ENCODE assay signal across 8 cellular contexts in the genomic region with DNA sequence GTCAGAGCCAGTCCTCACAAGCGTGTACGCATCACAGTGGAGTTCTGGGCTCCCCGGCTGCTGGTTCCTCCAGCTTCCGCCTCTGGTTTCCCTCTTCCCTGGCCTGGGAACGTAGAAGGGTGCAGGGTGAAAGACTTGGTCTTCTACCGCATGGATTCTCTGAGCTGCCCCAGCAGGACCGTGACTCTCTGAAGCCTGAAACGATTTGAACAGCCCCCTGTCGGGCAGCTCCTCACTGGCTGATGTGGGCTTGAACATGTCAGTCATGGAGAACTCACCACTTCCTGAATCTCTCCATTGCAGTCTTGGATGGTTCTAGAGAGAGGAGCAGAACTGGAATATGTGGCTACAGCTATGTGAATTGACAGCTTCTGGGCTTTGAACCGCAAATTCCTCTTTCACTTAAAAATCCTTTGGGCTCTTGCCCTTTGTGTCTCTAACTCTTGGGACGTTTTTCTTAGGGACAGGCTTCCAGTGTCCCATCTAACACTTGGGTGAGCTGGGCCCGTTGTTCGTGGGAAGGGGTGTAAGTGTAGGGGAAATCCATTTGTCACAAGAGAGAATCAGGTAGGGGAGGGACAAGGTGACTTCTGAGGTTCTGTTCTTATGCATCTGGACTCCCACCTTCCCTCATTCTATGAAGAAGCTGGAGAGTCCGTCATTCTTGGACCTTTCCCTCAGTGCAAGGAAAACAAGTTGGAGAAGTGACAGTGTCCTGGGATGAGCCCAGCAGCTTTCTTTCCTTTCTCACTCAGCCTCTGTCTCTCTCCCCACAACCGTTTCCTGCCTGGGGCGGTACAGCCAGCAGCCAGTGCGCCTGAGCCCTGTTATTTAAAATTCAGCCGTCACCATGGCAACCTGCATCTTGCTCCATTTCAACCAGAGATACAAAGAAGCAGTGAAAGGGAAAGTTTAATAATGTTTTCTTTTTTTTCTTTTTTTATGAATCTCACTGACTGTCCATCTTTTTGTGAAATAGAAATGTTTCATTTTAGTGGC.
DNase-seq lines count a peak whose midpoint lies in the region; ATAC-seq and TF ChIP-seq lines count a peak whose summit lies in the region.

No MANE protein-coding gene starts in this region.

- peak overlapping the region; percentile 81 for H3K27ac Mint-ChIP-seq in CD4-positive, alpha-beta T cell

- H3K4me1 ChIP-seq in fibroblast of lung (ENCODE audit: control insufficient read depth, extremely low read depth, insufficient read depth, low read length) (peaks cover 2% of the 10 kb centered on the region), sigmoid colon (peaks cover 0 to 5% (median 2%) of the 10 kb centered on the region in 4 donors)

- DNase-seq in CD4-positive, alpha-beta T cell: peak; percentile 50 to 82 (median 66)
- peak; percentile 36 to 42 for DNase-seq in activated CD8-positive, alpha-beta memory T cell treated with anti-CD3 and anti-CD28 coated beads for 4 hours (ENCODE audit: low read depth in 2 of 2)
- DNase-seq in fibroblast of lung (ENCODE audit: low read depth in 2 of 2) (peak; percentile 57 to 61), sigmoid colon (peak; percentile 67), NCI-H2171 treated with DMSO at 0.1 percent for 48 hours (lab: John Stamatoyannopoulos, UW) (no peak), SW480 (ENCODE audit: low spot score) (no peak)

- no peak overlapping the region for H3K4me2 ChIP-seq in fibroblast of lung (ENCODE audit: extremely low read depth, insufficient read depth, low read length)

- H3K36me3 ChIP-seq in fibroblast of lung (ENCODE audit: control insufficient read depth, insufficient read depth, low read length) (no peaks in the 10 kb centered on the region), sigmoid colon (no peaks in the 10 kb centered on the region)

- no peak for TF ChIP-seq CTCF in CD4-positive, alpha-beta T cell (IDR thresholded peaks at IDR 0.05)
- TF ChIP-seq CTCF in fibroblast of lung (conservative IDR thresholded peaks at IDR 0.05 in 1 of 2, IDR thresholded peaks at IDR 0.05 in 1 of 2; ENCODE audit: low read depth in 1 of 2, low read length in 2 of 2): no peak
- TF ChIP-seq CTCF in sigmoid colon (IDR thresholded peaks at IDR 0.05): no peak

- no peak overlapping the region for H3K9ac ChIP-seq in fibroblast of lung (ENCODE audit: insufficient read depth, low read length)

- 61 to 85% methylated on average over 18 of the region's 18 CpGs for WGBS in sigmoid colon, 2 donors

- intact Hi-C loops in CD4-positive, alpha-beta T cell (cut with DNase I, micrococcal nuclease): loop anchor here (2.0 to 5.0 kb wide), 2 partner anchors 66 to 84 kb away; partner anchors contain the start of gene PTTG1 (in 1 of the 2)
- intact Hi-C loops in sigmoid colon (cut with DNase I): loop anchor here (5.0 kb wide), 1 partner anchor 64 kb away; no protein-coding TSS in a partner anchor

- no peaks in the 10 kb centered on the region for H3K27me3 ChIP-seq in CD4-positive, alpha-beta T cell (ENCODE audit: control insufficient read depth, insufficient read depth, low read length)
- H3K27me3 ChIP-seq in fibroblast of lung (ENCODE audit: control insufficient read depth, insufficient read depth, low read length) (no peaks in the 10 kb centered on the region), sigmoid colon (no peaks in the 10 kb centered on the region)

- peak; percentile 83 for ATAC-seq in CD4-positive, alpha-beta T cell (ENCODE audit: poor library complexity)
- ATAC-seq in GM19463 (IDR thresholded peaks at IDR 0.05; ENCODE audit: unreplicated experiment) (peak; percentile 68), HG03460 (IDR thresholded peaks at IDR 0.05; ENCODE audit: unreplicated experiment) (peak; percentile 83)

- peaks cover 28% of the 10 kb centered on the region for H3K4me1 Mint-ChIP-seq in CD4-positive, alpha-beta T cell (ENCODE audit: low read depth)

- no peaks in the 10 kb centered on the region for H4K20me1 ChIP-seq in fibroblast of lung (ENCODE audit: control insufficient read depth, extremely low read depth, insufficient read depth, low read length)

- TF ChIP-seq EP300 in sigmoid colon (IDR thresholded peaks at IDR 0.05): no peak

- no peaks in the 10 kb centered on the region for H3K79me2 ChIP-seq in fibroblast of lung (ENCODE audit: control insufficient read depth, insufficient read depth, low read length)

- CTCF ChIA-PET in CD4-positive, alpha-beta T cell (lab: Charles Lee): interaction anchor here (1.3 to 4.0 kb wide), 3 partner anchors 39 to 68 kb away, joined by 4 to 32 read pairs (median 6); no protein-coding TSS in a partner anchor

- no peaks in the 10 kb centered on the region for H3K36me3 Mint-ChIP-seq in CD4-positive, alpha-beta T cell (ENCODE audit: low read depth)

- peak overlapping the region; percentile 34 for H2AFZ ChIP-seq in fibroblast of lung (ENCODE audit: low read length)

- peak overlapping the region; percentile 50 for H3K4me3 Mint-ChIP-seq in CD4-positive, alpha-beta T cell

- no peaks in the 10 kb centered on the region for H3K9me3 Mint-ChIP-seq in CD4-positive, alpha-beta T cell

- no peaks in the 10 kb centered on the region for H3K9me3 ChIP-seq in CD4-positive, alpha-beta T cell (ENCODE audit: control insufficient read depth, low read length)
- H3K9me3 ChIP-seq in fibroblast of lung (ENCODE audit: control insufficient read depth, insufficient read depth, low read depth, low read length): no peaks in the 10 kb centered on the region
- no peaks in the 10 kb centered on the region for H3K9me3 ChIP-seq in sigmoid colon

- peak overlapping the region; percentile 33 for H3K27ac ChIP-seq in CD4-positive, alpha-beta T cell (ENCODE audit: low read depth, low read length)
- H3K27ac ChIP-seq in fibroblast of lung (ENCODE audit: insufficient read depth, low read length): no peak overlapping the region
- H3K27ac ChIP-seq in sigmoid colon: no peak overlapping the region

- POLR2A ChIA-PET in CD4-positive, alpha-beta T cell (lab: Charles Lee): interaction anchor here (0.9 to 2.8 kb wide), 3 partner anchors 39 to 87 kb away, joined by 3 to 21 read pairs (median 10); no protein-coding TSS in a partner anchor

- no peak overlapping the region for H3K4me3 ChIP-seq in fibroblast of lung (replicated peaks in 1 of 4; ENCODE audit: control extremely low read depth in 1 of 4, insufficient read depth in 1 of 4, low read depth in 3 of 4, low read length in 4 of 4)
- no peak overlapping the region for H3K4me3 ChIP-seq in sigmoid colon

- no peaks in the 10 kb centered on the region for H3K27me3 Mint-ChIP-seq in CD4-positive, alpha-beta T cell

- TF ChIP-seq POLR2A in sigmoid colon (IDR thresholded peaks at IDR 0.05): no peak

Comparison
In these comparisons a context has a peak if more than half of its experiments do, and no peak if none do; other contexts are left out.
1. DNase-seq: peak in CD4-positive, alpha-beta T cell (10 of 10), activated CD8-positive, alpha-beta memory T cell treated with anti-CD3 and anti-CD28 coated beads for 4 hours (2 of 2), fibroblast of lung (2 of 2) and sigmoid colon (single experiment); none in NCI-H2171 treated with DMSO at 0.1 percent for 48 hours (single experiment) and SW480 (single experiment).
2. Peak in every context shown above with its lines, with median percentiles within 50 percentile points of each other: ATAC-seq.